In the genomic region with DNA sequence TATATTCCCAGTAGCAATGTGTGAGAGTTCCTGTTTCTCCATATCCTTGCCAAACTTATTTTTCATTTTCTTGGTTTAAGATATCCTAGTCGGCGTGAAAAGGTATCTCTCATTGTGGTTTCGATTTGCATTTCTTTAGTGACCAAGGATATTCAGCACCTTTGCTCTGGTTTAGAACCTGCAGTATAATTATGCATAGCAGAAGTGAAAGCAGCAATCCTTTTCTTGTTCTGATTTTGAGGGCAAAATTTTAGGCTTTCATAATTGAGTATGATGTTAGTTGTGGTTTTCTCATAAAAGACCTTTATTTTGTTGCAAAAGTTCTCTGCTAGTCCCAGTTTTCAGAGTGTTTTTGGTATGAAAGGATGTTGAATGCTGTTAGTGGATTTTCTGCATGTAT, we compare ENCODE assay signal across 13 cellular contexts.
A peak's percentile ranks its signal among the peaks of the same experiment; 100 is the strongest.
DNase-seq lines count a peak whose midpoint lies in the region; ATAC-seq, FAIRE-seq and TF ChIP-seq lines count a peak whose summit lies in the region.
"Had no signal": no experiment of that assay in that cellular context is flagged by ENCODE, and none has a peak within 500 bp of the region (broad histone marks: within the 10 kb centered on the region; RNA-seq: fewer than 3 reads in every experiment).

No MANE protein-coding gene starts in this region.

- H3K27me3 ChIP-seq in CD8-positive, alpha-beta memory T cell (ENCODE audit: insufficient read depth, low read length, poor library complexity, severe bottlenecking): no peaks in the 10 kb centered on the region
- no peaks in the 10 kb centered on the region for H3K27me3 ChIP-seq in body of pancreas

- peak overlapping the region; percentile 3 for H3K4me3 ChIP-seq in CD8-positive, alpha-beta memory T cell (ENCODE audit: low read length)
- H3K4me3 ChIP-seq in NB4 (ENCODE audit: low read depth, low read length) (no peak overlapping the region), body of pancreas (no peak overlapping the region)

- no peaks in the 10 kb centered on the region for H3K36me3 ChIP-seq in CD8-positive, alpha-beta memory T cell (ENCODE audit: insufficient read depth, low read length)
- no peaks in the 10 kb centered on the region for H3K36me3 ChIP-seq in body of pancreas (replicated peaks in 1 of 2; ENCODE audit: insufficient read depth in 1 of 2, low read depth in 2 of 2)

- CTCF ChIA-PET in CD8-positive, alpha-beta memory T cell (lab: Charles Lee): no interaction called here

- H3K36me3 Mint-ChIP-seq in CD8-positive, alpha-beta memory T cell: peaks cover 0 to 7% (median 0%) of the 10 kb centered on the region in 3 donors

- intact Hi-C loops in body of pancreas (cut with DNase I): no loop called here

- peak overlapping the region; percentile 49 to 85 (median 75) for H3K4me3 Mint-ChIP-seq in CD8-positive, alpha-beta memory T cell

- H3K9me3 Mint-ChIP-seq in CD8-positive, alpha-beta memory T cell: peaks cover 0 to 14% (median 0%) of the 10 kb centered on the region in 5 donors

- peak; percentile 95 for FAIRE-seq in GM19239 (lab: Jason Lieb, UNC)
- FAIRE-seq: astrocyte, TTC549 had no signal

- ATAC-seq in HG02885 (IDR thresholded peaks at IDR 0.05; ENCODE audit: poor library complexity, unreplicated experiment) (peak; percentile 97), body of pancreas (no peak)

- H3K4me1 ChIP-seq in CD8-positive, alpha-beta memory T cell (ENCODE audit: insufficient read depth, low read length): peaks cover 7% of the 10 kb centered on the region
- H3K4me1 ChIP-seq in body of pancreas: no peaks in the 10 kb centered on the region

- H3K27ac Mint-ChIP-seq in CD8-positive, alpha-beta memory T cell: peak overlapping the region in 7 of 8 donors; percentile 2 to 82 (median 67)

- TF ChIP-seq CTCF in NB4 (IDR thresholded peaks at IDR 0.05; ENCODE audit: low read depth, low read length) (no peak), body of pancreas (IDR thresholded peaks at IDR 0.05) (no peak)

- DNase-seq in CD8-positive, alpha-beta memory T cell: peak in 1 of 5 donors; percentile 26
- DNase-seq in GM19239 (ENCODE audit: insufficient read length, low spot score) (peak; percentile 9), NB4 (ENCODE audit: low read depth) (peak; percentile 2), nucleus accumbens (lab: John Stamatoyannopoulos, UW) (no peak), OCI-M2 (lab: John Stamatoyannopoulos, UW; ENCODE audit: unreplicated experiment) (no peak), T1000 (lab: John Stamatoyannopoulos, UW) (no peak), body of pancreas (no peak)
- DNase-seq: foreskin melanocyte, NCI-H2171 had no signal

- H3K4me1 Mint-ChIP-seq in CD8-positive, alpha-beta memory T cell: peaks cover 32 to 61% (median 50%) of the 10 kb centered on the region in 3 donors

- H3K27ac ChIP-seq in CD8-positive, alpha-beta memory T cell (ENCODE audit: low read depth, low read length): no peak overlapping the region
- no peak overlapping the region for H3K27ac ChIP-seq in body of pancreas
- H3K27ac ChIP-seq: C4-2B had no signal

- TF ChIP-seq POLR2A in NB4 (IDR thresholded peaks at IDR 0.05; ENCODE audit: extremely low read depth, insufficient read length): no peak
- no peak for TF ChIP-seq POLR2A in body of pancreas (IDR thresholded peaks at IDR 0.05)

- no peaks in the 10 kb centered on the region for H3K9me3 ChIP-seq in CD8-positive, alpha-beta memory T cell (ENCODE audit: low read length)
- no peaks in the 10 kb centered on the region for H3K9me3 ChIP-seq in body of pancreas

- WGBS in body of pancreas, 2 donors: 58 to 90% methylated on average over 3 of the region's 3 CpGs

- no peaks in the 10 kb centered on the region for H3K27me3 Mint-ChIP-seq in CD8-positive, alpha-beta memory T cell

- POLR2A ChIA-PET in CD8-positive, alpha-beta memory T cell (lab: Charles Lee): no interaction called here

Comparison
In these comparisons a context has a peak if more than half of its experiments do, and no peak if none do; other contexts are left out.
1. DNase-seq: peak in GM19239 (single experiment) and NB4 (single experiment); none in nucleus accumbens (0 of 56), OCI-M2 (single experiment), T1000 (single experiment) and body of pancreas (0 of 4).